In the genomic region with DNA sequence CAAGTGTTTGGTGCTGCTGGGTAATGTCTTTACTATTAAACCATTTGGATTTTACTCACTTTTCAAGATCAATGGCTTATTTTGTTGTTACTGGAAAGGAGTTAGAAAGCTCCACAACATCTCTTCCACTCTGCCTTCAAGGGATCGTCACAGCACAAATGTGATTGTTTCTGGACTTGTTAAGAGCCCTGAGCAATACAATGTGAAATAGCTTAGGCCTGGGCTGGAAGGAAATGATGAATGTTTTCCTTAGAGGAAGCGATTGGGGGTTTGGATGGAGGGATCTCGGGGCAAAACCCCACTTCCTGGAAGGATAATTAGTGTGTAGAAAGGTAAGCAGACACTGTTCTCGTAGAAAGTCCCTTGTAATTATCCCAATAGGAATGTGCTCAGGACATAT, we compare ENCODE assay signal across 1 cellular context.
TF ChIP-seq lines count a peak whose summit lies in the region.

No MANE protein-coding gene starts in this region.

TF ChIP-seq in endothelial cell of umbilical vein, 7 proteins besides CTCF, POLR2A, EP300 and RAD21 (continued from another document):
- TF ChIP-seq JUN (IDR thresholded peaks at IDR 0.05; ENCODE audit: borderline replicate concordance, insufficient read depth, insufficient read length, low read depth) (peak; percentile 85), GATA2 (IDR thresholded peaks at IDR 0.05; ENCODE audit: insufficient read depth, insufficient read length, low read depth, low read length) (peak; percentile 75)
TF ChIP-seq in endothelial cell of umbilical vein: peak in this region for 4.
